1 cellular context compared by ENCODE assay signal in the genomic region with DNA sequence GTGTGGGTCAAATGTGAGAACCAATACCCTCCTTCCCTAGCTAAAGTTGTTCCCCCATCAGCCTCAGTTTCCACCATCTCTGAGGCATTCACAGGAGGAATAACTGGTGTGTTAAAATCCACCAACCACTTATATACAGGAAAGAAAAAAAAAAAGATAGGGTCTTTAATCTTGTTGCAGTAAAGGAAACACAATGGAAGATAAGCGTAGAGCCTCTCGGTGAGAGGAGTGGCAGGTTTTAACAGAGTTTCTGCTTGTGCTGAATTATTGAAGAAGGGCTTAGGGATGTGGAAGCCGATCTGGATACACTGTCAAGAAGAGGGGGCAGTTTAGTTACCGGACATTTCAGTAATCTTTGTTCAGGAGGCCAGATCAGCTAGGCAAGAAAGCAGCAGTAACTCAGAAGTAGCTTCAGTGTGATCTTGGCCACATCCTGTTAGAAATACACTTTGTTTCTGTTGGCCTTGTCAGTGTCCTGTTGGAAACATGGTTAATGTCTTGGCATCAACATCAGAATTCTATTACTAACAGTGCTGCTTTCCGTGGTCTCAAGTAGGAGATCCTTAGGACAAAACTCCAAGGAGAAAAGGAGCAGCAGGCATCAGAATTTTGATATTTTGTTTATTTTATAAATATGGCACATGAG.
TF ChIP-seq lines count a peak whose summit lies in the region.

No MANE protein-coding gene starts in this region.

TF ChIP-seq in endothelial cell of umbilical vein, 7 proteins besides CTCF, POLR2A, EP300 and RAD21:
- TF ChIP-seq POLR2AphosphoS5 (IDR thresholded peaks at IDR 0.05; ENCODE audit: insufficient read depth, low read depth, low read length) (peak; percentile 45), GATA2 (IDR thresholded peaks at IDR 0.05; ENCODE audit: insufficient read depth, insufficient read length, low read depth, low read length) (peak; percentile 11)
